Comparison of ENCODE assay signal across 1 cellular context in the genomic region with DNA sequence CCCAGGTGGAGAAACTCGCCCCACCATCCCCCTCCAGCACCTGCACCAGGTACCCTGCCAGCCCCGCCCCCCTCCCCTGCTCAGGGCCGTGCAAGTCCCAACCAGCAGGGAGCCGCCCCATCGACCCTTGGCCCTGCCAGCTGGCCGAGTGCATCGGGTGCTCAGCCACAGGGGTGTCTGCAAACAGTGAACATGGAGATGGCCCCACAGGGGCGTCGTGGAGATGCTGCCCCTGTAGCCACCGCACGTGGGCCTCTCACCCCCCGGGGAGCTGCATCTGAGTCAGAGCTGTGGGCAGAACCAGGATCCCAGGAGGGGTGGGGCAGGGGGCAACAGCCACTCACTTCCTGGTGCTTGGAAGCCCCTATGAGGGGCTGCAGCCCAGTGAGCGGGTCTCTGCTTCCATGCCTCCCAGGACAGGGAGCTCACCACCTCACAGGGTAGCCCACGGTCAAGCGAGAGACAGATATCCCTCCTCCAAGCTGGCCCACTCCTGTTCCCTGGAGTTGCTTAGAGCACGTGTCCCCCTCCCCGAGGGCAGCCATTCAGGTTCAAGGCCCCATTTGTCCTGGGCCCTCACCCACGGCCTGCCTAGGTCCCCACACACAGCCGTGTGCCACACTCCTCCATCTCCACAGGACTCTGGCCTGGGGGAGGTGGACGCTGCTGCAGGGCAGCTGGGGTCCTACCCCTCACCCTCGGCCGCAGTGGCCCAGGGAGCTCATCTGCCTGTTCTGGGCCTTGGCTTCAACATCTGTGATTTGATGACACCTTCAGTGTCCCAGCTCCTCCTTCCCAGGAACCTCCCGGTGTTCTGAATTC.
A peak's percentile ranks its signal among the peaks of the same experiment; 100 is the strongest.
TF ChIP-seq lines count a peak whose summit lies in the region.

No MANE protein-coding gene starts in this region.

TF ChIP-seq in HepG2, 621 proteins besides CTCF, POLR2A, EP300 and RAD21 (continued from another document and continues in another):
- no peak for TF ChIP-seq ZNF615 (CRISPR knock-in tag; IDR thresholded peaks at IDR 0.05; ENCODE audit: borderline replicate concordance)
- no peak for TF ChIP-seq CBX2 (IDR thresholded peaks at IDR 0.05; ENCODE audit: low read depth, low read length)
- no peak for TF ChIP-seq CBX2 (CRISPR knock-in tag; IDR thresholded peaks at IDR 0.05; ENCODE audit: low read depth)
- TF ChIP-seq MIER2 (CRISPR knock-in tag; IDR thresholded peaks at IDR 0.05), result no peak
- no peak for TF ChIP-seq ZNF263 (CRISPR knock-in tag; IDR thresholded peaks at IDR 0.05)
- no peak for TF ChIP-seq U2AF1 (optimal IDR thresholded peaks at IDR 0.05; ENCODE audit: low read depth, low read length)
- TF ChIP-seq ZNF30 (CRISPR knock-in tag; IDR thresholded peaks at IDR 0.05), result no peak
- TF ChIP-seq ZNF496 (CRISPR knock-in tag; IDR thresholded peaks at IDR 0.05; ENCODE audit: insufficient replicate concordance), result no peak
- peak; percentile 58 to 66; a peak in 3 of 4 replicates for TF ChIP-seq NR2F1 (CRISPR knock-in tag; IDR thresholded peaks at IDR 0.05)
- no peak for TF ChIP-seq ZNF484 (CRISPR knock-in tag; IDR thresholded peaks at IDR 0.05; ENCODE audit: borderline replicate concordance, low read depth)
- no peak for TF ChIP-seq SETDB1 (CRISPR knock-in tag; IDR thresholded peaks at IDR 0.05; ENCODE audit: borderline replicate concordance)
- TF ChIP-seq RFX5 (IDR thresholded peaks at IDR 0.05; ENCODE audit: low read depth, low read length), result no peak
- TF ChIP-seq, protein P1, sequence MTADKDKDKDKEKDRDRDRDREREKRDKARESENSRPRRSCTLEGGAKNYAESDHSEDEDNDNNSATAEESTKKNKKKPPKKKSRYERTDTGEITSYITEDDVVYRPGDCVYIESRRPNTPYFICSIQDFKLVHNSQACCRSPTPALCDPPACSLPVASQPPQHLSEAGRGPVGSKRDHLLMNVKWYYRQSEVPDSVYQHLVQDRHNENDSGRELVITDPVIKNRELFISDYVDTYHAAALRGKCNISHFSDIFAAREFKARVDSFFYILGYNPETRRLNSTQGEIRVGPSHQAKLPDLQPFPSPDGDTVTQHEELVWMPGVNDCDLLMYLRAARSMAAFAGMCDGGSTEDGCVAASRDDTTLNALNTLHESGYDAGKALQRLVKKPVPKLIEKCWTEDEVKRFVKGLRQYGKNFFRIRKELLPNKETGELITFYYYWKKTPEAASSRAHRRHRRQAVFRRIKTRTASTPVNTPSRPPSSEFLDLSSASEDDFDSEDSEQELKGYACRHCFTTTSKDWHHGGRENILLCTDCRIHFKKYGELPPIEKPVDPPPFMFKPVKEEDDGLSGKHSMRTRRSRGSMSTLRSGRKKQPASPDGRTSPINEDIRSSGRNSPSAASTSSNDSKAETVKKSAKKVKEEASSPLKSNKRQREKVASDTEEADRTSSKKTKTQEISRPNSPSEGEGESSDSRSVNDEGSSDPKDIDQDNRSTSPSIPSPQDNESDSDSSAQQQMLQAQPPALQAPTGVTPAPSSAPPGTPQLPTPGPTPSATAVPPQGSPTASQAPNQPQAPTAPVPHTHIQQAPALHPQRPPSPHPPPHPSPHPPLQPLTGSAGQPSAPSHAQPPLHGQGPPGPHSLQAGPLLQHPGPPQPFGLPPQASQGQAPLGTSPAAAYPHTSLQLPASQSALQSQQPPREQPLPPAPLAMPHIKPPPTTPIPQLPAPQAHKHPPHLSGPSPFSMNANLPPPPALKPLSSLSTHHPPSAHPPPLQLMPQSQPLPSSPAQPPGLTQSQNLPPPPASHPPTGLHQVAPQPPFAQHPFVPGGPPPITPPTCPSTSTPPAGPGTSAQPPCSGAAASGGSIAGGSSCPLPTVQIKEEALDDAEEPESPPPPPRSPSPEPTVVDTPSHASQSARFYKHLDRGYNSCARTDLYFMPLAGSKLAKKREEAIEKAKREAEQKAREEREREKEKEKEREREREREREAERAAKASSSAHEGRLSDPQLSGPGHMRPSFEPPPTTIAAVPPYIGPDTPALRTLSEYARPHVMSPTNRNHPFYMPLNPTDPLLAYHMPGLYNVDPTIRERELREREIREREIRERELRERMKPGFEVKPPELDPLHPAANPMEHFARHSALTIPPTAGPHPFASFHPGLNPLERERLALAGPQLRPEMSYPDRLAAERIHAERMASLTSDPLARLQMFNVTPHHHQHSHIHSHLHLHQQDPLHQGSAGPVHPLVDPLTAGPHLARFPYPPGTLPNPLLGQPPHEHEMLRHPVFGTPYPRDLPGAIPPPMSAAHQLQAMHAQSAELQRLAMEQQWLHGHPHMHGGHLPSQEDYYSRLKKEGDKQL (CRISPR knock-in tag; IDR thresholded peaks at IDR 0.05; ENCODE audit: low read depth), result no peak
- TF ChIP-seq ZNF766 (CRISPR knock-in tag; IDR thresholded peaks at IDR 0.05; ENCODE audit: borderline replicate concordance), result no peak
- no peak for TF ChIP-seq NFRKB (IDR thresholded peaks at IDR 0.05)
- TF ChIP-seq EEA1 (CRISPR knock-in tag; IDR thresholded peaks at IDR 0.05; ENCODE audit: borderline replicate concordance), result no peak
- TF ChIP-seq ZNF430 (CRISPR knock-in tag; IDR thresholded peaks at IDR 0.05), result 0 out of 2 replicates have a peak, but pooled peaks have one; percentile 31
- TF ChIP-seq THAP11 (CRISPR knock-in tag; IDR thresholded peaks at IDR 0.05), result no peak
- TF ChIP-seq, protein P2, sequence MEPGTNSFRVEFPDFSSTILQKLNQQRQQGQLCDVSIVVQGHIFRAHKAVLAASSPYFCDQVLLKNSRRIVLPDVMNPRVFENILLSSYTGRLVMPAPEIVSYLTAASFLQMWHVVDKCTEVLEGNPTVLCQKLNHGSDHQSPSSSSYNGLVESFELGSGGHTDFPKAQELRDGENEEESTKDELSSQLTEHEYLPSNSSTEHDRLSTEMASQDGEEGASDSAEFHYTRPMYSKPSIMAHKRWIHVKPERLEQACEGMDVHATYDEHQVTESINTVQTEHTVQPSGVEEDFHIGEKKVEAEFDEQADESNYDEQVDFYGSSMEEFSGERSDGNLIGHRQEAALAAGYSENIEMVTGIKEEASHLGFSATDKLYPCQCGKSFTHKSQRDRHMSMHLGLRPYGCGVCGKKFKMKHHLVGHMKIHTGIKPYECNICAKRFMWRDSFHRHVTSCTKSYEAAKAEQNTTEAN (CRISPR knock-in tag; conservative IDR thresholded peaks at IDR 0.05), result no peak
- no peak for TF ChIP-seq EHMT2 (IDR thresholded peaks at IDR 0.05; ENCODE audit: borderline replicate concordance, low read depth, low read length)
- no peak for TF ChIP-seq GTF3A (CRISPR knock-in tag; conservative IDR thresholded peaks at IDR 0.05)
- TF ChIP-seq, protein P3, sequence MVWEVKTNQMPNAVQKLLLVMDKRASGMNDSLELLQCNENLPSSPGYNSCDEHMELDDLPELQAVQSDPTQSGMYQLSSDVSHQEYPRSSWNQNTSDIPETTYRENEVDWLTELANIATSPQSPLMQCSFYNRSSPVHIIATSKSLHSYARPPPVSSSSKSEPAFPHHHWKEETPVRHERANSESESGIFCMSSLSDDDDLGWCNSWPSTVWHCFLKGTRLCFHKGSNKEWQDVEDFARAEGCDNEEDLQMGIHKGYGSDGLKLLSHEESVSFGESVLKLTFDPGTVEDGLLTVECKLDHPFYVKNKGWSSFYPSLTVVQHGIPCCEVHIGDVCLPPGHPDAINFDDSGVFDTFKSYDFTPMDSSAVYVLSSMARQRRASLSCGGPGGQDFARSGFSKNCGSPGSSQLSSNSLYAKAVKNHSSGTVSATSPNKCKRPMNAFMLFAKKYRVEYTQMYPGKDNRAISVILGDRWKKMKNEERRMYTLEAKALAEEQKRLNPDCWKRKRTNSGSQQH (CRISPR knock-in tag; IDR thresholded peaks at IDR 0.05; ENCODE audit: low read depth), result no peak
- TF ChIP-seq, protein P4, sequence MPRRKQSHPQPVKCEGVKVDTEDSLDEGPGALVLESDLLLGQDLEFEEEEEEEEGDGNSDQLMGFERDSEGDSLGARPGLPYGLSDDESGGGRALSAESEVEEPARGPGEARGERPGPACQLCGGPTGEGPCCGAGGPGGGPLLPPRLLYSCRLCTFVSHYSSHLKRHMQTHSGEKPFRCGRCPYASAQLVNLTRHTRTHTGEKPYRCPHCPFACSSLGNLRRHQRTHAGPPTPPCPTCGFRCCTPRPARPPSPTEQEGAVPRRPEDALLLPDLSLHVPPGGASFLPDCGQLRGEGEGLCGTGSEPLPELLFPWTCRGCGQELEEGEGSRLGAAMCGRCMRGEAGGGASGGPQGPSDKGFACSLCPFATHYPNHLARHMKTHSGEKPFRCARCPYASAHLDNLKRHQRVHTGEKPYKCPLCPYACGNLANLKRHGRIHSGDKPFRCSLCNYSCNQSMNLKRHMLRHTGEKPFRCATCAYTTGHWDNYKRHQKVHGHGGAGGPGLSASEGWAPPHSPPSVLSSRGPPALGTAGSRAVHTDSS (CRISPR knock-in tag; conservative IDR thresholded peaks at IDR 0.05), result no peak
- TF ChIP-seq ARNTL (CRISPR knock-in tag; IDR thresholded peaks at IDR 0.05), result peak; percentile 88
- TF ChIP-seq, protein P5, sequence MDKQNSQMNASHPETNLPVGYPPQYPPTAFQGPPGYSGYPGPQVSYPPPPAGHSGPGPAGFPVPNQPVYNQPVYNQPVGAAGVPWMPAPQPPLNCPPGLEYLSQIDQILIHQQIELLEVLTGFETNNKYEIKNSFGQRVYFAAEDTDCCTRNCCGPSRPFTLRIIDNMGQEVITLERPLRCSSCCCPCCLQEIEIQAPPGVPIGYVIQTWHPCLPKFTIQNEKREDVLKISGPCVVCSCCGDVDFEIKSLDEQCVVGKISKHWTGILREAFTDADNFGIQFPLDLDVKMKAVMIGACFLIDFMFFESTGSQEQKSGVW (CRISPR knock-in tag; IDR thresholded peaks at IDR 0.05; ENCODE audit: borderline replicate concordance), result no peak
- TF ChIP-seq ZMYM2 (CRISPR knock-in tag; IDR thresholded peaks at IDR 0.05), result no peak
- peak; percentile 83; the same call in 1 of the 2 replicates for TF ChIP-seq SALL1 (CRISPR knock-in tag; IDR thresholded peaks at IDR 0.05)
- TF ChIP-seq SRSF9 (IDR thresholded peaks at IDR 0.05; ENCODE audit: borderline replicate concordance, insufficient read depth, low read depth, low read length, poor library complexity, severe bottlenecking), result no peak
- no peak for TF ChIP-seq ZBTB1 (CRISPR knock-in tag; IDR thresholded peaks at IDR 0.05; ENCODE audit: borderline replicate concordance)
- TF ChIP-seq BRCA1 (CRISPR knock-in tag; IDR thresholded peaks at IDR 0.05), result no peak
- TF ChIP-seq ZNF354B (CRISPR knock-in tag; IDR thresholded peaks at IDR 0.05), result no peak
- TF ChIP-seq, protein P6, sequence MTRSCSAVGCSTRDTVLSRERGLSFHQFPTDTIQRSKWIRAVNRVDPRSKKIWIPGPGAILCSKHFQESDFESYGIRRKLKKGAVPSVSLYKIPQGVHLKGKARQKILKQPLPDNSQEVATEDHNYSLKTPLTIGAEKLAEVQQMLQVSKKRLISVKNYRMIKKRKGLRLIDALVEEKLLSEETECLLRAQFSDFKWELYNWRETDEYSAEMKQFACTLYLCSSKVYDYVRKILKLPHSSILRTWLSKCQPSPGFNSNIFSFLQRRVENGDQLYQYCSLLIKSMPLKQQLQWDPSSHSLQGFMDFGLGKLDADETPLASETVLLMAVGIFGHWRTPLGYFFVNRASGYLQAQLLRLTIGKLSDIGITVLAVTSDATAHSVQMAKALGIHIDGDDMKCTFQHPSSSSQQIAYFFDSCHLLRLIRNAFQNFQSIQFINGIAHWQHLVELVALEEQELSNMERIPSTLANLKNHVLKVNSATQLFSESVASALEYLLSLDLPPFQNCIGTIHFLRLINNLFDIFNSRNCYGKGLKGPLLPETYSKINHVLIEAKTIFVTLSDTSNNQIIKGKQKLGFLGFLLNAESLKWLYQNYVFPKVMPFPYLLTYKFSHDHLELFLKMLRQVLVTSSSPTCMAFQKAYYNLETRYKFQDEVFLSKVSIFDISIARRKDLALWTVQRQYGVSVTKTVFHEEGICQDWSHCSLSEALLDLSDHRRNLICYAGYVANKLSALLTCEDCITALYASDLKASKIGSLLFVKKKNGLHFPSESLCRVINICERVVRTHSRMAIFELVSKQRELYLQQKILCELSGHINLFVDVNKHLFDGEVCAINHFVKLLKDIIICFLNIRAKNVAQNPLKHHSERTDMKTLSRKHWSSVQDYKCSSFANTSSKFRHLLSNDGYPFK (CRISPR knock-in tag; IDR thresholded peaks at IDR 0.05; ENCODE audit: borderline replicate concordance), result 0 out of 2 replicates have a peak, but pooled peaks have one; percentile 2
- TF ChIP-seq ZKSCAN5 (CRISPR knock-in tag; IDR thresholded peaks at IDR 0.05), result peak; percentile 70
- no peak for TF ChIP-seq PHF21A (CRISPR knock-in tag; IDR thresholded peaks at IDR 0.05)
- TF ChIP-seq AHR (CRISPR knock-in tag; IDR thresholded peaks at IDR 0.05), result no peak
- TF ChIP-seq ZKSCAN1 (IDR thresholded peaks at IDR 0.05; ENCODE audit: low read length), result no peak
- TF ChIP-seq, protein P7, sequence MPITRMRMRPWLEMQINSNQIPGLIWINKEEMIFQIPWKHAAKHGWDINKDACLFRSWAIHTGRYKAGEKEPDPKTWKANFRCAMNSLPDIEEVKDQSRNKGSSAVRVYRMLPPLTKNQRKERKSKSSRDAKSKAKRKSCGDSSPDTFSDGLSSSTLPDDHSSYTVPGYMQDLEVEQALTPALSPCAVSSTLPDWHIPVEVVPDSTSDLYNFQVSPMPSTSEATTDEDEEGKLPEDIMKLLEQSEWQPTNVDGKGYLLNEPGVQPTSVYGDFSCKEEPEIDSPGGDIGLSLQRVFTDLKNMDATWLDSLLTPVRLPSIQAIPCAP (CRISPR knock-in tag; IDR thresholded peaks at IDR 0.05; ENCODE audit: low read depth), result no peak
- TF ChIP-seq ZNF589 (CRISPR knock-in tag; conservative IDR thresholded peaks at IDR 0.05), result peak; percentile 90
- TF ChIP-seq KAT2B (IDR thresholded peaks at IDR 0.05; ENCODE audit: borderline replicate concordance, low read depth, low read length), result no peak
- TF ChIP-seq SOX5 (CRISPR knock-in tag; IDR thresholded peaks at IDR 0.05; ENCODE audit: borderline replicate concordance), result no peak
- no peak for TF ChIP-seq HDAC6 (IDR thresholded peaks at IDR 0.05; ENCODE audit: low read depth, low read length)
- TF ChIP-seq, protein P8, sequence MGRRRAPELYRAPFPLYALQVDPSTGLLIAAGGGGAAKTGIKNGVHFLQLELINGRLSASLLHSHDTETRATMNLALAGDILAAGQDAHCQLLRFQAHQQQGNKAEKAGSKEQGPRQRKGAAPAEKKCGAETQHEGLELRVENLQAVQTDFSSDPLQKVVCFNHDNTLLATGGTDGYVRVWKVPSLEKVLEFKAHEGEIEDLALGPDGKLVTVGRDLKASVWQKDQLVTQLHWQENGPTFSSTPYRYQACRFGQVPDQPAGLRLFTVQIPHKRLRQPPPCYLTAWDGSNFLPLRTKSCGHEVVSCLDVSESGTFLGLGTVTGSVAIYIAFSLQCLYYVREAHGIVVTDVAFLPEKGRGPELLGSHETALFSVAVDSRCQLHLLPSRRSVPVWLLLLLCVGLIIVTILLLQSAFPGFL (CRISPR knock-in tag; IDR thresholded peaks at IDR 0.05), result no peak
- TF ChIP-seq PAWR (CRISPR knock-in tag; IDR thresholded peaks at IDR 0.05; ENCODE audit: borderline replicate concordance), result no peak
- TF ChIP-seq, protein P9, sequence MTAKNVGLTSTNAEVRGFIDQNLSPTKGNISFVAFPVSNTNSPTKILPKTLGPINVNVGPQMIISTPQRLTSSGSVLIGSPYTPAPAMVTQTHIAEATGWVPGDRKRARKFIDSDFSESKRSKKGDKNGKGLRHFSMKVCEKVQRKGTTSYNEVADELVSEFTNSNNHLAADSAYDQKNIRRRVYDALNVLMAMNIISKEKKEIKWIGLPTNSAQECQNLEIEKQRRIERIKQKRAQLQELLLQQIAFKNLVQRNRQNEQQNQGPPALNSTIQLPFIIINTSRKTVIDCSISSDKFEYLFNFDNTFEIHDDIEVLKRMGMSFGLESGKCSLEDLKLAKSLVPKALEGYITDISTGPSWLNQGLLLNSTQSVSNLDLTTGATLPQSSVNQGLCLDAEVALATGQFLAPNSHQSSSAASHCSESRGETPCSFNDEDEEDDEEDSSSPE (CRISPR knock-in tag; IDR thresholded peaks at IDR 0.05), result peak; percentile 59
- TF ChIP-seq ZNF557 (CRISPR knock-in tag; IDR thresholded peaks at IDR 0.05), result no peak
- no peak for TF ChIP-seq TEAD3 (CRISPR knock-in tag; optimal IDR thresholded peaks at IDR 0.05; ENCODE audit: borderline replicate concordance)
- TF ChIP-seq SALL2 (CRISPR knock-in tag; IDR thresholded peaks at IDR 0.05), result no peak
- no peak for TF ChIP-seq PLRG1 (conservative IDR thresholded peaks at IDR 0.05)
- TF ChIP-seq ZBTB7A (CRISPR knock-in tag; IDR thresholded peaks at IDR 0.05), result peak; percentile 86
